12 cellular contexts compared by ENCODE assay signal in genomic region chr11:58024601-58025091, GRCh38. TPM values are rescaled to one million over a fixed set of nuclear protein-coding genes. Genes with fewer than 3 reads are reported as not detected.
DNase-seq lines count a peak whose midpoint lies in the region; ATAC-seq, FAIRE-seq and TF ChIP-seq lines count a peak whose summit lies in the region.
"Had no signal": no experiment of that assay in that cellular context is flagged by ENCODE, and none has a peak within 500 bp of the region (broad histone marks: within the 10 kb centered on the region; RNA-seq: fewer than 3 reads in every experiment).

No MANE protein-coding gene starts in this region.

- no peaks in the 10 kb centered on the region for H3K9me1 ChIP-seq in K562 (ENCODE audit: control insufficient read depth, insufficient read depth, low read length)

- H3K27ac ChIP-seq in K562 (ENCODE audit: extremely low read depth, low read depth, low read length) = no peak overlapping the region
- peak overlapping the region; percentile 88 for H3K27ac ChIP-seq in left ventricle myocardium inferior (replicated peaks)
- H3K27ac ChIP-seq in smooth muscle cell (ENCODE audit: low read depth) = no peak overlapping the region
- H3K27ac ChIP-seq in vagina = no peak overlapping the region

- H3K9ac ChIP-seq in K562 (ENCODE audit: insufficient read depth in 1 of 2, low read depth in 2 of 2, low read length in 2 of 2) (no peak overlapping the region), smooth muscle cell (ENCODE audit: low read depth) (no peak overlapping the region)

- H2AFZ ChIP-seq in K562 (ENCODE audit: low read depth, low read length) = no peak overlapping the region
- H2AFZ ChIP-seq in smooth muscle cell (ENCODE audit: low read depth) = no peak overlapping the region

- in situ Hi-C loops in K562 (cut with MboI) = no loop called here

- H3K4me1 ChIP-seq in K562 (replicated peaks in 1 of 2; ENCODE audit: control insufficient read depth in 2 of 2, insufficient read depth in 2 of 2, low read length in 2 of 2) = no peaks in the 10 kb centered on the region
- H3K4me1 ChIP-seq in left ventricle myocardium inferior = peaks cover 60% of the 10 kb centered on the region
- peaks cover 5% of the 10 kb centered on the region for H3K4me1 ChIP-seq in smooth muscle cell (ENCODE audit: low read depth)
- H3K4me1 ChIP-seq in vagina = no peaks in the 10 kb centered on the region

- H3K27me3 ChIP-seq in K562 (ENCODE audit: control insufficient read depth in 2 of 2, insufficient read depth in 2 of 2, low read length in 2 of 2) = peaks cover 7 to 28% of the 10 kb centered on the region in 2 experiments
- H3K27me3 ChIP-seq in left ventricle myocardium inferior (ENCODE audit: low read depth) = no peaks in the 10 kb centered on the region
- H3K27me3 ChIP-seq in smooth muscle cell (ENCODE audit: low read depth) = no peaks in the 10 kb centered on the region
- no peaks in the 10 kb centered on the region for H3K27me3 ChIP-seq in vagina

- TF ChIP-seq POLR2A in K562 (conservative IDR thresholded peaks at IDR 0.05) (no peak), vagina (IDR thresholded peaks at IDR 0.05) (no peak)

- ATAC-seq in K562 = no peak
- ATAC-seq in GM18520 (IDR thresholded peaks at IDR 0.05; ENCODE audit: unreplicated experiment) = no peak
- ATAC-seq: activated naive CD8-positive, alpha-beta T cell treated with anti-CD3 and anti-CD28 coated beads, Interleukin-2, amount 50 U/mL, for 24 hours had no signal

- CTCF ChIA-PET in K562 (lab: Yijun Ruan, JAX; ENCODE audit: low intra/inter-chr PET ratio) = no interaction called here

- TF ChIP-seq CTCF in K562 (IDR thresholded peaks at IDR 0.05 in 2 of 3, conservative IDR thresholded peaks at IDR 0.05 in 1 of 3; ENCODE audit: insufficient read depth in 2 of 3, low read depth in 1 of 3, low read length in 3 of 3) (no peak), left ventricle myocardium inferior (IDR thresholded peaks at IDR 0.05; ENCODE audit: borderline replicate concordance) (no peak), smooth muscle cell (IDR thresholded peaks at IDR 0.05; ENCODE audit: borderline replicate concordance, insufficient read depth, poor library complexity, severe bottlenecking) (no peak), vagina (IDR thresholded peaks at IDR 0.05) (no peak)

- peak; percentile 33 for DNase-seq in GM03348 (ENCODE audit: low spot score)
- DNase-seq in K562 (ENCODE audit: extremely low read depth in 1 of 4, low spot score in 3 of 4) = no peak
- peak; percentile 82 for DNase-seq in left ventricle myocardium inferior
- peak; percentile 95 for DNase-seq in renal cortical epithelial cell (ENCODE audit: low read depth)
- no peak for DNase-seq in smooth muscle cell (lab: John Stamatoyannopoulos, UW; ENCODE audit: unreplicated experiment)
- DNase-seq in vagina (ENCODE audit: extremely low spot score in 2 of 2) = no peak
- DNase-seq in HUDEP-2 (lab: John Stamatoyannopoulos, UW; ENCODE audit: unreplicated experiment in 76 of 76) = no peak
- DNase-seq: activated naive CD8-positive, alpha-beta T cell treated with anti-CD3 and anti-CD28 coated beads, Interleukin-2, amount 50 U/mL, for 24 hours; CD4-positive, alpha-beta T cell; stimulated activated naive CD4-positive, alpha-beta T cell had no signal

- H3K4me2 ChIP-seq in K562 (ENCODE audit: insufficient read depth, low read length) (no peak overlapping the region), smooth muscle cell (no peak overlapping the region)

- H3K4me3 ChIP-seq in K562 = no peak overlapping the region
- H3K4me3 ChIP-seq in left ventricle myocardium inferior = no peak overlapping the region
- no peak overlapping the region for H3K4me3 ChIP-seq in smooth muscle cell
- no peak overlapping the region for H3K4me3 ChIP-seq in vagina

- TF ChIP-seq EP300 in K562 (IDR thresholded peaks at IDR 0.05; ENCODE audit: low read length) = no peak

- POLR2A ChIA-PET in K562 (lab: Yijun Ruan, JAX) = interaction anchor here (0.6 to 0.9 kb wide), 2 partner anchors 10 to 150 kb away, joined by 3 to 4 read pairs; no protein-coding TSS in a partner anchor

- no peak for FAIRE-seq in K562 (lab: Jason Lieb, UNC)

- H3K79me2 ChIP-seq in K562 (ENCODE audit: control insufficient read depth, insufficient read depth, low read length) (no peaks in the 10 kb centered on the region), smooth muscle cell (ENCODE audit: low read depth) (no peaks in the 10 kb centered on the region)

- no peaks in the 10 kb centered on the region for H3K36me3 ChIP-seq in K562 (ENCODE audit: control insufficient read depth, insufficient read depth, low read length)
- no peaks in the 10 kb centered on the region for H3K36me3 ChIP-seq in left ventricle myocardium inferior
- no peaks in the 10 kb centered on the region for H3K36me3 ChIP-seq in smooth muscle cell (ENCODE audit: low read depth)
- no peaks in the 10 kb centered on the region for H3K36me3 ChIP-seq in vagina

- no peaks in the 10 kb centered on the region for H3F3A ChIP-seq in smooth muscle cell (ENCODE audit: low read depth)

- BruUV-seq in K562 (replicated peaks; lab: Mats Ljungman, UMichigan) = no TSS peak

- intact Hi-C loops in K562 (cut with micrococcal nuclease) = no loop called here
- intact Hi-C loops in left ventricle myocardium inferior (cut with micrococcal nuclease) = loop anchor here (2.0 to 10.0 kb wide), 2 partner anchors 42 to 160 kb away; partner anchors contain the start of gene OR9Q2
- intact Hi-C loops in vagina (cut with DNase I) = no loop called here

- H4K20me1 ChIP-seq in K562 (replicated peaks; ENCODE audit: control insufficient read depth, insufficient read depth, low read length) (no peaks in the 10 kb centered on the region), smooth muscle cell (ENCODE audit: low read depth) (no peaks in the 10 kb centered on the region)

- no peaks in the 10 kb centered on the region for H3K9me3 ChIP-seq in K562 (replicated peaks; ENCODE audit: control insufficient read depth, insufficient read depth, low read depth, low read length)
- H3K9me3 ChIP-seq in left ventricle myocardium inferior (replicated peaks) = no peaks in the 10 kb centered on the region
- no peaks in the 10 kb centered on the region for H3K9me3 ChIP-seq in smooth muscle cell (replicated peaks; ENCODE audit: low read depth)
- H3K9me3 ChIP-seq in vagina = no peaks in the 10 kb centered on the region

- 3% methylated on average over 8 of the region's 8 CpGs for WGBS in K562 (ENCODE audit: insufficient coverage, low coverage, missing lambda C conversion rate)
- 69% methylated on average over 8 of the region's 8 CpGs for WGBS in smooth muscle cell (ENCODE audit: low lambda C conversion rate)

- TF ChIP-seq RAD21 in K562 (CRISPR knock-in tag; conservative IDR thresholded peaks at IDR 0.05 in 1 of 2, IDR thresholded peaks at IDR 0.05 in 1 of 2) = no peak

TF ChIP-seq in K562, 482 proteins besides CTCF, POLR2A, EP300 and RAD21 (continues in another document):
- TF ChIP-seq C11orf30 (IDR thresholded peaks at IDR 0.05; ENCODE audit: low read depth) (no peak), CEBPB (tag; IDR thresholded peaks at IDR 0.05) (peak; percentile 31; the same call in 1 of the 2 replicates), ILK (tag; IDR thresholded peaks at IDR 0.05; ENCODE audit: borderline replicate concordance, low read depth) (no peak), ZNF584 (CRISPR knock-in tag; IDR thresholded peaks at IDR 0.05; ENCODE audit: low read depth) (no peak), NCOA4 (IDR thresholded peaks at IDR 0.05; ENCODE audit: partially characterized antibody) (no peak)

RNA-seq across cellular contexts. Expression of gene OR9Q1, which starts 1.0 kb away (rescaled TPM):
- total RNA-seq in K562 (2011; cell fraction: chromatin; rRNA removed; ENCODE audit: low replicate concordance) = not detected in 2 replicates
- total RNA-seq in K562 (2011; cell fraction: nucleolus; rRNA removed) = not detected in 2 replicates
- not detected in 2 replicates for total RNA-seq in K562 (2011; cell fraction: nucleoplasm; rRNA removed)
- total RNA-seq in K562 (2014; rRNA removed) = not detected in 2 replicates
- not detected in 2 replicates for total RNA-seq in K562 (2014; rRNA removed; fragmentation: Illumina TruSeq; extraction: Trizol)
- not detected in 2 replicates for total RNA-seq in K562 (2015; rRNA removed; fragmentation: Illumina TruSeq; extraction: Trizol)
- not detected in 2 replicates for total RNA-seq in K562 (2021)
- polyA plus RNA-seq in K562 (2011; rRNA removed) = not detected in 2 replicates
- not detected in 2 replicates for polyA plus RNA-seq in K562 (2011; cell fraction: cytosol; rRNA removed)
- not detected in 2 replicates for polyA plus RNA-seq in K562 (2011; cell fraction: nucleus; rRNA removed)
- not detected in 2 replicates for polyA plus RNA-seq in K562 (2012)
- not detected in 2 replicates for polyA plus RNA-seq in K562 (2014; fragmentation: Illumina TruSeq; extraction: Trizol)
- not detected for polyA plus RNA-seq in K562 (2014; fragmentation: Nextera tagmentation; extraction: Ambion mirVana)
- not detected in 2 replicates for polyA plus RNA-seq in K562 (2014; rRNA removed)
- not detected in 2 replicates for polyA minus RNA-seq in K562 (2011; rRNA and poly(A)+ RNA removed)
- not detected in 2 replicates for polyA minus RNA-seq in K562 (2011; cell fraction: cytosol; rRNA and poly(A)+ RNA removed)
- polyA minus RNA-seq in K562 (2011; cell fraction: nucleus; rRNA and poly(A)+ RNA removed) = not detected in 2 replicates
- not detected for total RNA-seq in left ventricle myocardium inferior
- not detected in 2 replicates for total RNA-seq in renal cortical epithelial cell
- total RNA-seq in smooth muscle cell = not detected in 2 replicates
- not detected in 2 replicates for polyA plus RNA-seq in smooth muscle cell
- not detected for total RNA-seq in vagina
- total RNA-seq: CD4-positive, alpha-beta T cell; OCI-LY7 had no signal

RNA-seq across cellular contexts. Expression of gene OR6Q1, which starts 6.1 kb away (rescaled TPM):
- not detected in 2 replicates for total RNA-seq in K562 (2011; cell fraction: chromatin; rRNA removed; ENCODE audit: low replicate concordance)
- not detected in 2 replicates for total RNA-seq in K562 (2011; cell fraction: nucleolus; rRNA removed)
- total RNA-seq in K562 (2011; cell fraction: nucleoplasm; rRNA removed) = not detected in 2 replicates
- total RNA-seq in K562 (2014; rRNA removed) (not detected in 2 replicates), K562 (2014; rRNA removed; fragmentation: Illumina TruSeq; extraction: Trizol) (not detected in 2 replicates), K562 (2015; rRNA removed; fragmentation: Illumina TruSeq; extraction: Trizol) (not detected in 2 replicates), K562 (2021) (not detected in 2 replicates), left ventricle myocardium inferior (not detected), renal cortical epithelial cell (not detected in 2 replicates), smooth muscle cell (not detected in 2 replicates), vagina (not detected)
- polyA plus RNA-seq in K562 (2011; rRNA removed) (not detected in 2 replicates), K562 (2014; fragmentation: Illumina TruSeq; extraction: Trizol) (not detected in 2 replicates), K562 (2014; fragmentation: Nextera tagmentation; extraction: Ambion mirVana) (not detected), K562 (2014; rRNA removed) (not detected in 2 replicates), smooth muscle cell (not detected in 2 replicates)
- polyA plus RNA-seq in K562 (2011; cell fraction: cytosol; rRNA removed) = not detected in 2 replicates
- not detected in 2 replicates for polyA plus RNA-seq in K562 (2011; cell fraction: nucleus; rRNA removed)
- not detected in 2 replicates for polyA plus RNA-seq in K562 (2012)
- polyA minus RNA-seq in K562 (2011; rRNA and poly(A)+ RNA removed) = not detected in 2 replicates
- not detected in 2 replicates for polyA minus RNA-seq in K562 (2011; cell fraction: cytosol; rRNA and poly(A)+ RNA removed)
- polyA minus RNA-seq in K562 (2011; cell fraction: nucleus; rRNA and poly(A)+ RNA removed) = not detected in 2 replicates
- total RNA-seq: CD4-positive, alpha-beta T cell; OCI-LY7 had no signal

Comparison
In these comparisons a context has a peak if more than half of its experiments do, and no peak if none do; other contexts are left out.
1. DNase-seq: peak in GM03348 (single experiment), left ventricle myocardium inferior (single experiment) and renal cortical epithelial cell (single experiment); none in K562 (0 of 4), smooth muscle cell (single experiment), vagina (0 of 2) and HUDEP-2 (0 of 76).